Comparison of ENCODE assay signal across 8 cellular contexts in the genomic region with DNA sequence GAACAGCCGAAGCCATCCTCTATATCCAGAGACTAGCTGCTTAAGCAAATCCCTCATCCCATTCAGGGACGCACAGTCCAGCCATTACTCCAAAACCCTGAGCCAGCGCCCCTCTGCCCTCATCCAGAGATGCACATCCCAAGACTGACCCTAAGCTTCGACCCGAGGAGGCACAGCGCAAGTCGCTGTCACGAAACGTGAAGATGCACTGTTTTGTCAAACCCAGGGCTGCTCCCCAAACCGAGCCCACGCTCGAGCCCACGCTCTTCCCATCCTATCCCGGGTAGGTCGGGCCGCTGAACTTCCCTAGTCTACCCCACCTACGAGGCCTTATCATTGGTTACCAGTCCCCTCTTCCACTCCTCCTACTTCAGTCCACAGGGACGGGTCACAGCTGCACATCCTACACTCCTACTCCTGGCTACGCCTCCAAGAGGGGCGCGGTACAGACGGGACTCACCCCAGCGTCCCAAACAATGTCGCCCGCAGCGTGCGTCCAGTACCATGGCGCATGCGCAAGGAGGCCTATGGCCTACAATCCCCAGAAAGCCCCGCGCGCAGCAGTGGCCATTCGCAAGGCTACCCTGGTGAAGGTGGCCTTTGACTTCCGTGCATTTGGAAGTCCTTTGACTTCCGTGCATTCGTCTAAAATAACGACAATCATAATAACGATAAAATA. TPM values are rescaled to one million over a fixed set of nuclear protein-coding genes. Genes with fewer than 3 reads are reported as not detected.
DNase-seq lines count a peak whose midpoint lies in the region; ATAC-seq and TF ChIP-seq lines count a peak whose summit lies in the region.

ZNF285 (minus strand) TSS at position 501 of the 679 bp plus-strand sequence. CDS start 4,395 bp downstream, outside the sequence.

- H3K9me3 ChIP-seq in HUES6 (ENCODE audit: control insufficient read depth, insufficient read depth, low read depth, low read length), result peaks cover 5% of the 10 kb centered on the region; the same call in 1 of the 2 replicates
- H3K9me3 ChIP-seq in neural progenitor cell (ENCODE audit: low read depth), result peaks cover 6% of the 10 kb centered on the region
- peaks cover 5 to 79% (median 42%) of the 10 kb centered on the region in 4 donors for H3K9me3 ChIP-seq in stomach

- H3K36me3 Mint-ChIP-seq in neural progenitor cell, result peaks cover 11% of the 10 kb centered on the region

- H3K27me3 ChIP-seq in HUES6 (ENCODE audit: control insufficient read depth, insufficient read depth, low read length) (no peaks in the 10 kb centered on the region), neural progenitor cell (no peaks in the 10 kb centered on the region), stomach (no peaks in the 10 kb centered on the region)

- ATAC-seq in HG03039 (IDR thresholded peaks at IDR 0.05; ENCODE audit: unreplicated experiment), result no peak
- no peak for ATAC-seq in HG03571 (IDR thresholded peaks at IDR 0.05; ENCODE audit: unreplicated experiment)

- peak within 1 kb of the TSS; percentile 97 for H3K4me3 Mint-ChIP-seq in neural progenitor cell

- no peak for TF ChIP-seq EP300 in stomach (IDR thresholded peaks at IDR 0.05)

- H3K27ac Mint-ChIP-seq in neural progenitor cell, result peak within 1 kb of the TSS; percentile 80

- intact Hi-C loops in stomach (cut with DNase I; ENCODE audit: low total_unique reads), result no loop called here

- in situ Hi-C loops in Caki2 (cut with HindIII; ENCODE audit: low pct_unique_long_range_greater_than_20kb, low sequenced_read_pairs), result no loop called here

- TF ChIP-seq CTCF in foreskin fibroblast (IDR thresholded peaks at IDR 0.05; ENCODE audit: low read depth, low read length), result no peak
- TF ChIP-seq CTCF in neural progenitor cell (IDR thresholded peaks at IDR 0.05), result no peak
- no peak for TF ChIP-seq CTCF in stomach (IDR thresholded peaks at IDR 0.05)

- peaks cover 7% of the 10 kb centered on the region for H3F3A ChIP-seq in neural progenitor cell (ENCODE audit: low read depth)

- no peaks in the 10 kb centered on the region for H3K79me2 ChIP-seq in neural progenitor cell (ENCODE audit: low read depth)

- peaks cover 8% of the 10 kb centered on the region for H3K4me1 Mint-ChIP-seq in neural progenitor cell

- DNase-seq in Caki2 (ENCODE audit: low read depth) (peak; percentile 93), activated T-helper 1 cell treated with Interleukin-2 at 50 U/mL for 16 hours (ENCODE audit: low read depth) (peak; percentile 22), foreskin fibroblast (peak; percentile 98 to 99), neural progenitor cell (ENCODE audit: low spot score) (peak; percentile 98), stomach (peak; percentile 84)

- H3K27ac ChIP-seq in HUES6 (ENCODE audit: low read depth, low read length) (no peak within 1 kb of the TSS), neural progenitor cell (no peak within 1 kb of the TSS), stomach (peak within 1 kb of the TSS in 1 of 5 donors; percentile 33)

- peak within 1 kb of the TSS; percentile 86 for H3K4me2 ChIP-seq in neural progenitor cell

- H3K9me3 Mint-ChIP-seq in neural progenitor cell, result peaks cover 32% of the 10 kb centered on the region

- H3K4me3 ChIP-seq in HUES6 (ENCODE audit: low read depth, low read length), result peak within 1 kb of the TSS; percentile 91
- peak within 1 kb of the TSS; percentile 74 to 84 for H3K4me3 ChIP-seq in foreskin fibroblast (ENCODE audit: low read depth in 1 of 2, low read length in 2 of 2)
- H3K4me3 ChIP-seq in neural progenitor cell, result peak within 1 kb of the TSS; percentile 86
- peak within 1 kb of the TSS; percentile 50 to 64 (median 60) for H3K4me3 ChIP-seq in stomach

- 2 to 6% (median 2%) methylated on average over 36 to 38 of the region's 38 CpGs for WGBS in stomach, 5 donors

- no peaks in the 10 kb centered on the region for H3K4me1 ChIP-seq in HUES6 (ENCODE audit: control insufficient read depth, insufficient read depth, low read length)
- no peaks in the 10 kb centered on the region for H3K4me1 ChIP-seq in neural progenitor cell
- H3K4me1 ChIP-seq in stomach, result peaks cover 0 to 10% (median 4%) of the 10 kb centered on the region in 4 donors

- no peaks in the 10 kb centered on the region for H4K20me1 ChIP-seq in neural progenitor cell (ENCODE audit: low read depth)

- H3K9ac ChIP-seq in HUES6 (ENCODE audit: low read length) (peak within 1 kb of the TSS; percentile 49), neural progenitor cell (no peak within 1 kb of the TSS)

- H3K36me3 ChIP-seq in HUES6 (ENCODE audit: control insufficient read depth, insufficient read depth, low read length) (no peaks in the 10 kb centered on the region), neural progenitor cell (no peaks in the 10 kb centered on the region), stomach (peaks cover 0 to 9% (median 6%) of the 10 kb centered on the region in 4 donors)

- peaks cover 5% of the 10 kb centered on the region for H3K27me3 Mint-ChIP-seq in neural progenitor cell (ENCODE audit: insufficient read depth, low read depth)

- H2AFZ ChIP-seq in neural progenitor cell (replicated peaks), result peak within 1 kb of the TSS; percentile 92

- TF ChIP-seq POLR2A in stomach (IDR thresholded peaks at IDR 0.05), result no peak

RNA-seq across cellular contexts. Expression of gene ZNF285, which starts in this region (rescaled TPM):
- 2.3 and 3.6 TPM in 2 replicates for total RNA-seq in Caki2 (2014; rRNA removed; shearing (Covaris generic); ENCODE audit: low replicate concordance)
- total RNA-seq in neural progenitor cell (ENCODE audit: low replicate concordance) (7.1 and 16.6 TPM in 2 replicates), stomach (1 to 10 TPM in 2 of 5 donors, under 1 TPM in 3; 0.43 to 5.0 (median 0.89) TPM)
- 1 to 10 TPM in 1 of 3 donors, under 1 TPM in 2; 0.25 to 1.4 (median 0.46) TPM for polyA plus RNA-seq in stomach

Comparison
In these comparisons a context has a peak if more than half of its experiments do, and no peak if none do; other contexts are left out.
1. DNase-seq: peak in every context shown above with its lines; median percentile 98 in foreskin fibroblast; 98 in neural progenitor cell; 93 in Caki2; 84 in stomach; 22 in activated T-helper 1 cell treated with Interleukin-2 at 50 U/mL for 16 hours.